8 cellular contexts compared by ENCODE assay signal in genomic region chr2:140586379-140586778, GRCh38.
DNase-seq lines count a peak whose midpoint lies in the region; ATAC-seq and TF ChIP-seq lines count a peak whose summit lies in the region.

No MANE protein-coding gene starts in this region.

- no peaks in the 10 kb centered on the region for H3K27me3 ChIP-seq in liver (ENCODE audit: control insufficient read depth in 4 of 4, insufficient read depth in 4 of 4, low read length in 3 of 4)

- peak; percentile 59 for DNase-seq in D341Med (ENCODE audit: low spot score)
- peak; percentile 24 for DNase-seq in SKM-1 treated with dmso at 0.1 percent for 144 hours (lab: John Stamatoyannopoulos, UW; ENCODE audit: unreplicated experiment)
- no peak for DNase-seq in Ammon's horn (ENCODE audit: low spot score)
- no peak for DNase-seq in caudate nucleus (lab: John Stamatoyannopoulos, UW)

- H3K27ac ChIP-seq in liver (ENCODE audit: low read depth in 1 of 2, low read length in 2 of 2) (no peak overlapping the region), caudate nucleus (ENCODE audit: low read depth, low read length) (no peak overlapping the region)

- TF ChIP-seq CTCF in liver (IDR thresholded peaks at IDR 0.05; ENCODE audit: low read depth, low read length, missing input control), result peak; percentile 35

- WGBS in liver, result 48% methylated on average over 2 of the region's 2 CpGs

- no peak overlapping the region for H3K9ac ChIP-seq in liver (ENCODE audit: low read depth in 1 of 2, low read length in 2 of 2)

- no peak overlapping the region for H3K4me3 ChIP-seq in liver (ENCODE audit: low read depth in 1 of 3, low read length in 3 of 3)

- ATAC-seq in GM19468 (IDR thresholded peaks at IDR 0.05; ENCODE audit: extremely low read depth, unreplicated experiment) (peak; percentile 56), HG03457 (IDR thresholded peaks at IDR 0.05; ENCODE audit: unreplicated experiment) (peak; percentile 98), GM21526 (IDR thresholded peaks at IDR 0.05; ENCODE audit: low FRiP score, unreplicated experiment) (no peak)

- no peaks in the 10 kb centered on the region for H3K36me3 ChIP-seq in liver (ENCODE audit: control insufficient read depth in 4 of 4, insufficient read depth in 3 of 4, low read depth in 1 of 4, low read length in 3 of 4)

- H3K4me1 ChIP-seq in liver (ENCODE audit: control insufficient read depth in 4 of 4, insufficient read depth in 4 of 4, low read length in 3 of 4), result no peaks in the 10 kb centered on the region

- TF ChIP-seq RAD21 in liver (IDR thresholded peaks at IDR 0.05), result peak; percentile 63

- H3K9me3 ChIP-seq in liver (ENCODE audit: control insufficient read depth in 4 of 4, low read length in 3 of 4), result no peaks in the 10 kb centered on the region

TF ChIP-seq in liver, 16 proteins besides CTCF, POLR2A, EP300 and RAD21:
- TF ChIP-seq YY1 (IDR thresholded peaks at IDR 0.05) (no peak), ATF3 (IDR thresholded peaks at IDR 0.05) (no peak)

Comparison
In these comparisons a context has a peak if more than half of its experiments do, and no peak if none do; other contexts are left out.
1. DNase-seq: peak in D341Med (single experiment) and SKM-1 treated with dmso at 0.1 percent for 144 hours (single experiment); none in Ammon's horn (single experiment) and caudate nucleus (0 of 61).